8 cellular contexts compared by ENCODE assay signal in genomic region chr4:8050555-8051206, GRCh38.
DNase-seq lines count a peak whose midpoint lies in the region; ATAC-seq and TF ChIP-seq lines count a peak whose summit lies in the region.

No MANE protein-coding gene starts in this region.

- no peak overlapping the region for H3K23ac ChIP-seq in neuronal stem cell (ENCODE audit: low read depth, low read length, poor library complexity)

- no peak overlapping the region for H3K27ac ChIP-seq in neuronal stem cell (replicated peaks; ENCODE audit: low read length)

- no CpG with 5 or more reads among the region's 28 CpGs for WGBS in neuronal stem cell (ENCODE audit: extremely low coverage in 2 of 2, insufficient read length in 2 of 2, insufficient replicate concordance in 1 of 2), 2 donors

- no peak overlapping the region for H3K9ac ChIP-seq in neuronal stem cell (ENCODE audit: low read depth, low read length, poor library complexity)

- H3K4me3 Mint-ChIP-seq in activated CD4-positive, alpha-beta memory T cell treated with anti-CD3 and anti-CD28 coated beads for 36 hours: no peak overlapping the region

- no peak overlapping the region for H3K4me2 ChIP-seq in neuronal stem cell (ENCODE audit: insufficient read depth, low read length, poor library complexity, severe bottlenecking)

- no peak overlapping the region for H4K8ac ChIP-seq in neuronal stem cell (ENCODE audit: low read depth, low read length)

- intact Hi-C loops in activated CD4-positive, alpha-beta memory T cell treated with anti-CD3 and anti-CD28 coated beads for 36 hours (cut with micrococcal nuclease): no loop called here

- POLR2A ChIA-PET in activated CD4-positive, alpha-beta memory T cell treated with anti-CD3 and anti-CD28 coated beads for 36 hours (lab: Charles Lee): no interaction called here

- H4K91ac ChIP-seq in neuronal stem cell (ENCODE audit: low read depth, low read length, poor library complexity): no peak overlapping the region

- H3K4me1 ChIP-seq in neuronal stem cell (ENCODE audit: control insufficient read depth in 2 of 2, insufficient read depth in 1 of 2, low read depth in 1 of 2, low read length in 2 of 2): peaks cover 4 to 13% of the 10 kb centered on the region in 2 donors

- peak overlapping the region; percentile 15 for H3K18ac ChIP-seq in neuronal stem cell (ENCODE audit: low read length)

- no peaks in the 10 kb centered on the region for H3K4me1 Mint-ChIP-seq in activated CD4-positive, alpha-beta memory T cell treated with anti-CD3 and anti-CD28 coated beads for 36 hours (ENCODE audit: low read depth)

- no peak overlapping the region for H2BK5ac ChIP-seq in neuronal stem cell (ENCODE audit: low read length)

- no peaks in the 10 kb centered on the region for H3K79me1 ChIP-seq in neuronal stem cell (ENCODE audit: low read depth, low read length)

- peak overlapping the region; percentile 73 for H2BK120ac ChIP-seq in neuronal stem cell (ENCODE audit: low read depth, low read length)

- no peak overlapping the region for H3K14ac ChIP-seq in neuronal stem cell (ENCODE audit: low read length)

- H3K4me3 ChIP-seq in neuronal stem cell (ENCODE audit: low read length in 2 of 2): no peak overlapping the region

- peaks cover 0 to 14% (median 0%) of the 10 kb centered on the region in 3 experiments for H3K27me3 ChIP-seq in neuronal stem cell (ENCODE audit: control insufficient read depth in 3 of 3, insufficient read depth in 3 of 3, low read depth in 1 of 3, low read length in 3 of 3)

- H2AFZ ChIP-seq in neuronal stem cell (ENCODE audit: low read length): peak overlapping the region; percentile 79

- DNase-seq in DMS153 (lab: John Stamatoyannopoulos, UW) (peak; percentile 64), NCI-H510A treated with DMSO at 0.1 percent for 48 hours (lab: John Stamatoyannopoulos, UW) (peak; percentile 82), fibroblast of the conjunctiva (ENCODE audit: low read depth) (peak; percentile 17), neuronal stem cell (ENCODE audit: low spot score) (no peak)
- no peak for DNase-seq in activated CD4-positive, alpha-beta memory T cell treated with anti-CD3 and anti-CD28 coated beads for 36 hours
- no peak for DNase-seq in activated T-cell treated with anti-CD3 and anti-CD28 coated beads, Interleukin-2, amount 50 U/mL, for 48 hours

- no peak overlapping the region for H2BK12ac ChIP-seq in neuronal stem cell (ENCODE audit: low read length)

- H2AK5ac ChIP-seq in neuronal stem cell (ENCODE audit: low read depth, low read length): peak overlapping the region; percentile 38

- no peaks in the 10 kb centered on the region for H3K36me3 ChIP-seq in neuronal stem cell (replicated peaks in 1 of 2; ENCODE audit: control insufficient read depth in 2 of 2, insufficient read depth in 2 of 2, low read length in 2 of 2)

- CTCF ChIA-PET in activated CD4-positive, alpha-beta memory T cell treated with anti-CD3 and anti-CD28 coated beads for 36 hours (lab: Charles Lee): interaction anchor here (1.3 kb wide), 1 partner anchor 331 kb away, joined by 4 read pairs; no protein-coding TSS in a partner anchor

- peaks cover 11% of the 10 kb centered on the region for H3K9me3 Mint-ChIP-seq in activated CD4-positive, alpha-beta memory T cell treated with anti-CD3 and anti-CD28 coated beads for 36 hours

- peaks cover 2 to 11% of the 10 kb centered on the region in 2 donors for H3K9me3 ChIP-seq in neuronal stem cell (replicated peaks in 1 of 2; ENCODE audit: control insufficient read depth in 2 of 2, insufficient read depth in 1 of 2, low read depth in 1 of 2, low read length in 2 of 2)

- ATAC-seq in GM18505 (IDR thresholded peaks at IDR 0.05; ENCODE audit: unreplicated experiment) (no peak), GM19023 (IDR thresholded peaks at IDR 0.05; ENCODE audit: unreplicated experiment) (no peak)

- no peaks in the 10 kb centered on the region for H3K27me3 Mint-ChIP-seq in activated CD4-positive, alpha-beta memory T cell treated with anti-CD3 and anti-CD28 coated beads for 36 hours

- no peak overlapping the region for H3K27ac Mint-ChIP-seq in activated CD4-positive, alpha-beta memory T cell treated with anti-CD3 and anti-CD28 coated beads for 36 hours

- peak overlapping the region; percentile 12 for H2BK15ac ChIP-seq in neuronal stem cell (ENCODE audit: low read length)

- TF ChIP-seq POLR2A in GM18505 (IDR thresholded peaks at IDR 0.05; ENCODE audit: borderline replicate concordance, extremely low read depth, insufficient read depth, insufficient read length): no peak

- no peak overlapping the region for H3K4ac ChIP-seq in neuronal stem cell (ENCODE audit: low read length)

- peaks cover 8% of the 10 kb centered on the region for H3K36me3 Mint-ChIP-seq in activated CD4-positive, alpha-beta memory T cell treated with anti-CD3 and anti-CD28 coated beads for 36 hours

Comparison
In these comparisons a context has a peak if more than half of its experiments do, and no peak if none do; other contexts are left out.
1. DNase-seq: peak in DMS153 (single experiment), NCI-H510A treated with DMSO at 0.1 percent for 48 hours (single experiment) and fibroblast of the conjunctiva (single experiment); none in neuronal stem cell (single experiment), activated CD4-positive, alpha-beta memory T cell treated with anti-CD3 and anti-CD28 coated beads for 36 hours (single experiment) and activated T-cell treated with anti-CD3 and anti-CD28 coated beads, Interleukin-2, amount 50 U/mL, for 48 hours (0 of 2).